23 cellular contexts compared by ENCODE assay signal in genomic region chr1:40351124-40351523, GRCh38. TPM values are rescaled to one million over a fixed set of nuclear protein-coding genes. Genes with fewer than 3 reads are reported as not detected.
DNase-seq lines count a peak whose midpoint lies in the region; ATAC-seq and TF ChIP-seq lines count a peak whose summit lies in the region.
"Had no signal": no experiment of that assay in that cellular context is flagged by ENCODE, and none has a peak within 500 bp of the region (broad histone marks: within the 10 kb centered on the region; RNA-seq: fewer than 3 reads in every experiment).

No MANE protein-coding gene starts in this region.

- H3K4me1 ChIP-seq in right atrium auricular region (no peaks in the 10 kb centered on the region), right cardiac atrium (ENCODE audit: control insufficient read depth, insufficient read depth, low read length) (no peaks in the 10 kb centered on the region), OCI-LY3 (ENCODE audit: low read length) (peaks cover 30% of the 10 kb centered on the region)

- peaks cover 32% of the 10 kb centered on the region for H3K4me1 Mint-ChIP-seq in memory B cell
- no peaks in the 10 kb centered on the region for H3K4me1 Mint-ChIP-seq in natural killer cell

- H3K27ac ChIP-seq in right atrium auricular region (no peak overlapping the region), right cardiac atrium (ENCODE audit: low read length) (no peak overlapping the region), OCI-LY3 (ENCODE audit: low read length) (no peak overlapping the region)
- H3K27ac ChIP-seq: KMS-11 had no signal

- 75% methylated on average over 2 of the region's 2 CpGs for WGBS in right cardiac atrium

- H3K27ac Mint-ChIP-seq in memory B cell (peak overlapping the region; percentile 22), natural killer cell (no peak overlapping the region)

- TF ChIP-seq CTCF in right atrium auricular region (IDR thresholded peaks at IDR 0.05), result no peak
- no peak for TF ChIP-seq CTCF in OCI-LY3 (IDR thresholded peaks at IDR 0.05; ENCODE audit: low read depth, low read length)
- TF ChIP-seq CTCF in natural killer cell (IDR thresholded peaks at IDR 0.05), result no peak

- H3K27me3 ChIP-seq in right atrium auricular region, result no peaks in the 10 kb centered on the region
- H3K27me3 ChIP-seq in right cardiac atrium (ENCODE audit: control insufficient read depth, insufficient read depth), result no peaks in the 10 kb centered on the region
- H3K27me3 ChIP-seq in OCI-LY3 (ENCODE audit: low read depth, low read length), result no peaks in the 10 kb centered on the region
- no peaks in the 10 kb centered on the region for H3K27me3 ChIP-seq in H7 (ENCODE audit: control insufficient read depth, insufficient read depth, low read length)

- H3K4me3 ChIP-seq in right atrium auricular region, result no peak overlapping the region
- H3K4me3 ChIP-seq in right cardiac atrium (ENCODE audit: low read length), result no peak overlapping the region
- no peak overlapping the region for H3K4me3 ChIP-seq in OCI-LY3 (ENCODE audit: low read length)
- H3K4me3 ChIP-seq in H7 (ENCODE audit: insufficient read depth, low read depth, low read length), result no peak overlapping the region

- intact Hi-C loops in right cardiac atrium (cut with DNase I) (no loop called here), natural killer cell (cut with micrococcal nuclease) (no loop called here)

- ATAC-seq in right cardiac atrium (no peak), memory B cell (ENCODE audit: low read depth) (no peak), HG02588 (IDR thresholded peaks at IDR 0.05; ENCODE audit: unreplicated experiment) (no peak), natural killer cell (no peak)
- ATAC-seq: PC-3 had no signal

- no peak overlapping the region for H3K9ac ChIP-seq in OCI-LY3 (ENCODE audit: low read length)
- H3K9ac ChIP-seq: KMS-11 had no signal

- no peak overlapping the region for H2AFZ ChIP-seq in OCI-LY3 (ENCODE audit: low read depth, low read length)

- DNase-seq in right atrium auricular region (ENCODE audit: low spot score), result peak; percentile 9
- no peak for DNase-seq in right cardiac atrium
- no peak for DNase-seq in memory B cell (ENCODE audit: low spot score in 2 of 2)
- DNase-seq in H7, result no peak
- no peak for DNase-seq in middle frontal gyrus (ENCODE audit: extremely low spot score, low spot score)
- no peak for DNase-seq in natural killer cell
- DNase-seq: 8988T; ACHN; CD4-positive, CD25-positive, alpha-beta regulatory T cell; DMS153; DND-41; NCI-H1092; NCI-H1417 treated with DMSO at 0.1 percent for 48 hours; NCI-H1694 treated with DMSO at 0.1 percent for 48 hours; NCI-H2081; NCI-H2171; NCI-H226; NCI-H510A; NCI-H69; PC-3 had no signal

- H3K36me3 ChIP-seq in right atrium auricular region (no peaks in the 10 kb centered on the region), OCI-LY3 (replicated peaks; ENCODE audit: low read depth, low read length) (no peaks in the 10 kb centered on the region), H7 (replicated peaks; ENCODE audit: control insufficient read depth, insufficient read depth, low read length) (no peaks in the 10 kb centered on the region)

- H3K79me2 ChIP-seq in OCI-LY3 (ENCODE audit: low read length), result no peaks in the 10 kb centered on the region

- H3K4me3 Mint-ChIP-seq in memory B cell, result peak overlapping the region; percentile 4
- no peak overlapping the region for H3K4me3 Mint-ChIP-seq in natural killer cell
- H3K4me3 Mint-ChIP-seq: CD4-positive, CD25-positive, alpha-beta regulatory T cell had no signal

- H3K4me2 ChIP-seq in OCI-LY3 (ENCODE audit: low read length), result peak overlapping the region; percentile 47; the same call in 1 of the 2 replicates
- H3K4me2 ChIP-seq: KMS-11 had no signal

- H3K9me3 Mint-ChIP-seq in memory B cell, result no peaks in the 10 kb centered on the region
- no peaks in the 10 kb centered on the region for H3K9me3 Mint-ChIP-seq in natural killer cell
- H3K9me3 Mint-ChIP-seq: CD4-positive, CD25-positive, alpha-beta regulatory T cell had no signal

- H4K20me1 ChIP-seq in OCI-LY3 (ENCODE audit: insufficient read depth, low read length), result no peaks in the 10 kb centered on the region

- H3K27me3 Mint-ChIP-seq in memory B cell, result no peaks in the 10 kb centered on the region
- no peaks in the 10 kb centered on the region for H3K27me3 Mint-ChIP-seq in natural killer cell (ENCODE audit: low read depth in 2 of 2)
- H3K27me3 Mint-ChIP-seq: CD4-positive, CD25-positive, alpha-beta regulatory T cell had no signal

- H3K36me3 Mint-ChIP-seq in memory B cell (no peaks in the 10 kb centered on the region), natural killer cell (no peaks in the 10 kb centered on the region)

- H3K9me3 ChIP-seq in right atrium auricular region, result no peaks in the 10 kb centered on the region
- no peaks in the 10 kb centered on the region for H3K9me3 ChIP-seq in right cardiac atrium (ENCODE audit: control insufficient read depth, low read length)
- no peaks in the 10 kb centered on the region for H3K9me3 ChIP-seq in OCI-LY3 (ENCODE audit: insufficient read depth, low read length)

RNA-seq across cellular contexts. Expression of gene SMAP2, which starts 22.4 kb away (rescaled TPM):
- 10 to 100 TPM; 19.8 to 20.8 TPM for total RNA-seq in right atrium auricular region
- 10 to 100 TPM; 10.9 to 23.1 (median 17.7) TPM for total RNA-seq in right cardiac atrium
- polyA plus RNA-seq in right cardiac atrium, result 11.2 TPM
- 9.5 and 12.4 TPM in 2 replicates for total RNA-seq in H7 (2014; rRNA removed; shearing (Covaris generic))
- 100 to 1,000 TPM in 2 of 3 donors, 10 to 100 TPM in 1; 95.0 to 136 (median 127) TPM for total RNA-seq in natural killer cell

RNA-seq across cellular contexts. Expression of gene COL9A2, which starts 34.0 kb away (rescaled TPM):
- 1 to 10 TPM in 1 of 2 donors, under 1 TPM in 1; 0.59 to 1.2 TPM for total RNA-seq in right atrium auricular region
- total RNA-seq in right cardiac atrium, result 1 to 10 TPM in 2 of 4 donors, under 1 TPM in 2; 0.40 to 2.0 (median 1.1) TPM
- polyA plus RNA-seq in right cardiac atrium, result 1.8 TPM
- 17.6 and 23.8 TPM in 2 replicates for total RNA-seq in H7 (2014; rRNA removed; shearing (Covaris generic))
- 1 to 10 TPM; 2.4 to 2.6 (median 2.5) TPM for total RNA-seq in natural killer cell
